1 cellular context compared by ENCODE assay signal in the genomic region with DNA sequence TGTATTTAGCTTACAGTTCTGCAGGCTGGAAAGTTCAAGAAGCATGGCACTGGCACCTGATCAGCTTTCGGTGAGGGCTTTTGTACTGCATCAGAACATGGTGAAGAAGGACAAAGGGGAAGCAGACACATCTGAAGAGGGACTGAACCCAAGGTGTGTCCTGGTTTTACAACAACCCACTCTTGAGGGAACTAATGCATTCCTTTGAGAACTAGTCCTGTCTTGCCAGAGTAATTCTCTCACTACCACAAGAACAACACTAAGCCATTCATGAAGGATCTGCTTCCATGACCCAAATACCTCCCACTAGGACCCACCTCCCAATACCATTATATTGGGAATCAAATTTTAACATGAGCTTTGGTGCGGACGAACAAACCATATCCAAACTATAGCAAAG.
TF ChIP-seq lines count a peak whose summit lies in the region.

No MANE protein-coding gene starts in this region.

TF ChIP-seq in SK-N-SH, 30 proteins besides CTCF, POLR2A, EP300 and RAD21:
- TF ChIP-seq FOSL2 (IDR thresholded peaks at IDR 0.05; ENCODE audit: borderline replicate concordance, low read depth), result no peak
- no peak for TF ChIP-seq ELF1 (IDR thresholded peaks at IDR 0.05)
- TF ChIP-seq EZH2phosphoT487 (IDR thresholded peaks at IDR 0.05; ENCODE audit: borderline replicate concordance, low read depth), result no peak
- no peak for TF ChIP-seq TAF1 (IDR thresholded peaks at IDR 0.05; ENCODE audit: borderline replicate concordance, low read depth, low read length)
- no peak for TF ChIP-seq MXI1 (IDR thresholded peaks at IDR 0.05; ENCODE audit: low read depth, low read length)
- no peak for TF ChIP-seq NFIC (IDR thresholded peaks at IDR 0.05; ENCODE audit: borderline replicate concordance)
- no peak for TF ChIP-seq TCF12 (IDR thresholded peaks at IDR 0.05)
- TF ChIP-seq, protein P1, sequence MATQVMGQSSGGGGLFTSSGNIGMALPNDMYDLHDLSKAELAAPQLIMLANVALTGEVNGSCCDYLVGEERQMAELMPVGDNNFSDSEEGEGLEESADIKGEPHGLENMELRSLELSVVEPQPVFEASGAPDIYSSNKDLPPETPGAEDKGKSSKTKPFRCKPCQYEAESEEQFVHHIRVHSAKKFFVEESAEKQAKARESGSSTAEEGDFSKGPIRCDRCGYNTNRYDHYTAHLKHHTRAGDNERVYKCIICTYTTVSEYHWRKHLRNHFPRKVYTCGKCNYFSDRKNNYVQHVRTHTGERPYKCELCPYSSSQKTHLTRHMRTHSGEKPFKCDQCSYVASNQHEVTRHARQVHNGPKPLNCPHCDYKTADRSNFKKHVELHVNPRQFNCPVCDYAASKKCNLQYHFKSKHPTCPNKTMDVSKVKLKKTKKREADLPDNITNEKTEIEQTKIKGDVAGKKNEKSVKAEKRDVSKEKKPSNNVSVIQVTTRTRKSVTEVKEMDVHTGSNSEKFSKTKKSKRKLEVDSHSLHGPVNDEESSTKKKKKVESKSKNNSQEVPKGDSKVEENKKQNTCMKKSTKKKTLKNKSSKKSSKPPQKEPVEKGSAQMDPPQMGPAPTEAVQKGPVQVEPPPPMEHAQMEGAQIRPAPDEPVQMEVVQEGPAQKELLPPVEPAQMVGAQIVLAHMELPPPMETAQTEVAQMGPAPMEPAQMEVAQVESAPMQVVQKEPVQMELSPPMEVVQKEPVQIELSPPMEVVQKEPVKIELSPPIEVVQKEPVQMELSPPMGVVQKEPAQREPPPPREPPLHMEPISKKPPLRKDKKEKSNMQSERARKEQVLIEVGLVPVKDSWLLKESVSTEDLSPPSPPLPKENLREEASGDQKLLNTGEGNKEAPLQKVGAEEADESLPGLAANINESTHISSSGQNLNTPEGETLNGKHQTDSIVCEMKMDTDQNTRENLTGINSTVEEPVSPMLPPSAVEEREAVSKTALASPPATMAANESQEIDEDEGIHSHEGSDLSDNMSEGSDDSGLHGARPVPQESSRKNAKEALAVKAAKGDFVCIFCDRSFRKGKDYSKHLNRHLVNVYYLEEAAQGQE (IDR thresholded peaks at IDR 0.05; ENCODE audit: low read depth, low read length), result no peak
- no peak for TF ChIP-seq SMC3 (IDR thresholded peaks at IDR 0.05; ENCODE audit: low read depth, low read length)
- TF ChIP-seq RFX5 (IDR thresholded peaks at IDR 0.05; ENCODE audit: low read length), result no peak
- no peak for TF ChIP-seq FOXM1 (IDR thresholded peaks at IDR 0.05; ENCODE audit: low read depth)
- no peak for TF ChIP-seq JUND (IDR thresholded peaks at IDR 0.05)
